17 cellular contexts compared by ENCODE assay signal in genomic region chr9:137311971-137312851, GRCh38. TPM values are rescaled to one million over a fixed set of nuclear protein-coding genes. Genes with fewer than 3 reads are reported as not detected.
DNase-seq lines count a peak whose midpoint lies in the region; ATAC-seq, FAIRE-seq and TF ChIP-seq lines count a peak whose summit lies in the region.
"Had no signal": no experiment of that assay in that cellular context is flagged by ENCODE, and none has a peak within 500 bp of the region (broad histone marks: within the 10 kb centered on the region; RNA-seq: fewer than 3 reads in every experiment).

No MANE protein-coding gene starts in this region.

- no peak overlapping the region for H3K27ac Mint-ChIP-seq in endodermal cell
- H3K27ac Mint-ChIP-seq: activated naive CD4-positive, alpha-beta T cell treated with anti-CD3 and anti-CD28 coated beads, Interleukin-2, amount 10 ng/mL, durations not matched to agents 7 days and 5 days had no signal

- no peaks in the 10 kb centered on the region for H3K36me3 Mint-ChIP-seq in endodermal cell (ENCODE audit: low read depth)
- H3K36me3 Mint-ChIP-seq: activated naive CD4-positive, alpha-beta T cell treated with anti-CD3 and anti-CD28 coated beads, Interleukin-2, amount 10 ng/mL, durations not matched to agents 7 days and 5 days had no signal

- POLR2A ChIA-PET in A549 (lab: Yijun Ruan, JAX) (interaction anchor here (0.6 kb wide), 1 partner anchor 71 kb away, joined by 3 read pairs; no protein-coding TSS in a partner anchor), HCT116 (lab: Charles Lee) (interaction anchor here (3.8 kb wide), 1 partner anchor 10 kb away, joined by 24 read pairs; the partner anchor contains the start of gene NRARP)

- H3K9me3 Mint-ChIP-seq in endodermal cell = no peaks in the 10 kb centered on the region
- H3K9me3 Mint-ChIP-seq: activated naive CD4-positive, alpha-beta T cell treated with anti-CD3 and anti-CD28 coated beads, Interleukin-2, amount 10 ng/mL, durations not matched to agents 7 days and 5 days had no signal

- H3K36me3 ChIP-seq in HCT116 (ENCODE audit: control insufficient read depth in 1 of 2, insufficient read depth in 2 of 2, low read length in 2 of 2) (no peaks in the 10 kb centered on the region), endodermal cell (ENCODE audit: control insufficient read depth, insufficient read depth, low read length) (no peaks in the 10 kb centered on the region), osteoblast (ENCODE audit: insufficient read depth, low read length) (no peaks in the 10 kb centered on the region)
- H3K36me3 ChIP-seq: BLaER1, upper lobe of left lung had no signal

- H3K4me1 Mint-ChIP-seq in endodermal cell = peaks cover 2% of the 10 kb centered on the region

- H3K27me3 Mint-ChIP-seq in endodermal cell (ENCODE audit: insufficient read depth) = no peaks in the 10 kb centered on the region

- no peak for TF ChIP-seq POLR2A in A549 (IDR thresholded peaks at IDR 0.05; ENCODE audit: low read length)
- no peak for TF ChIP-seq POLR2A in HCT116 (IDR thresholded peaks at IDR 0.05; ENCODE audit: borderline replicate concordance, extremely low read depth, insufficient read depth, insufficient read length)
- no peak for TF ChIP-seq POLR2A in GM12892 (IDR thresholded peaks at IDR 0.05; ENCODE audit: low read depth, low read length)

- no peaks in the 10 kb centered on the region for H3K9me3 ChIP-seq in A549
- no peaks in the 10 kb centered on the region for H3K9me3 ChIP-seq in HCT116 (ENCODE audit: control insufficient read depth in 1 of 2, insufficient read depth in 1 of 2, low read depth in 1 of 2, low read length in 2 of 2)
- H3K9me3 ChIP-seq in endodermal cell (ENCODE audit: control insufficient read depth, low read length) = no peaks in the 10 kb centered on the region
- H3K9me3 ChIP-seq in osteoblast (ENCODE audit: low read depth, low read length) = no peaks in the 10 kb centered on the region
- H3K9me3 ChIP-seq: BLaER1, upper lobe of left lung had no signal

- H4K20me1 ChIP-seq in HCT116 (ENCODE audit: insufficient read depth) (no peaks in the 10 kb centered on the region), osteoblast (ENCODE audit: insufficient read depth, low read length) (no peaks in the 10 kb centered on the region)
- H4K20me1 ChIP-seq: BLaER1 had no signal

- H3K4me3 ChIP-seq in A549 = no peak overlapping the region
- H3K4me3 ChIP-seq in HCT116 (replicated peaks in 1 of 2; ENCODE audit: low read depth in 1 of 2, low read length in 2 of 2) = peak overlapping the region in 1 of 2 experiments; percentile 24; a peak in 1 of 4 replicates
- no peak overlapping the region for H3K4me3 ChIP-seq in endodermal cell (ENCODE audit: low read length)
- H3K4me3 ChIP-seq in osteoblast (ENCODE audit: insufficient read depth, low read length) = no peak overlapping the region
- H3K4me3 ChIP-seq: BLaER1, upper lobe of left lung had no signal

- CTCF ChIA-PET in A549 (lab: Yijun Ruan, JAX) (interaction anchor here (1.1 to 2.3 kb wide), 3 partner anchors 8 to 25 kb away, joined by 4 to 10 read pairs (median 7); partner anchors contain the start of gene NRARP), HCT116 (lab: Charles Lee) (interaction anchor here (2.2 kb wide), 1 partner anchor 11 kb away, joined by 9 read pairs; the partner anchor contains the start of gene NRARP)

- TF ChIP-seq CTCF in A549 (IDR thresholded peaks at IDR 0.05) (no peak), HCT116 (IDR thresholded peaks at IDR 0.05 in 2 of 3, conservative IDR thresholded peaks at IDR 0.05 in 1 of 3; ENCODE audit: borderline replicate concordance in 1 of 3, insufficient read depth in 1 of 3, low read depth in 2 of 3, low read length in 2 of 3) (no peak), endodermal cell (conservative IDR thresholded peaks at IDR 0.05) (no peak), osteoblast (IDR thresholded peaks at IDR 0.05; ENCODE audit: extremely low read depth, low read depth, low read length) (no peak)

- peaks cover 42% of the 10 kb centered on the region for H3K4me1 ChIP-seq in A549
- H3K4me1 ChIP-seq in HCT116 (ENCODE audit: control insufficient read depth in 1 of 2, insufficient read depth in 2 of 2, low read length in 2 of 2) = peaks cover 34 to 57% of the 10 kb centered on the region in 2 experiments
- H3K4me1 ChIP-seq in endodermal cell (ENCODE audit: control insufficient read depth, insufficient read depth, low read length) = peaks cover 5% of the 10 kb centered on the region
- no peaks in the 10 kb centered on the region for H3K4me1 ChIP-seq in osteoblast (ENCODE audit: insufficient read depth, low read length)

- H3K79me2 ChIP-seq in HCT116 (ENCODE audit: insufficient read depth, low read length) (no peaks in the 10 kb centered on the region), osteoblast (ENCODE audit: insufficient read depth, low read length) (no peaks in the 10 kb centered on the region)

- H3K9me2 ChIP-seq in HCT116 (ENCODE audit: insufficient read depth) = no peaks in the 10 kb centered on the region

- BruUV-seq in HCT116 (replicated peaks; lab: Mats Ljungman, UMichigan) = no TSS peak

- no peak for ATAC-seq in A549
- ATAC-seq in HCT116 = no peak
- ATAC-seq in GM21515 (IDR thresholded peaks at IDR 0.05; ENCODE audit: unreplicated experiment) = no peak

- DNase-seq in A549 (ENCODE audit: low read depth in 1 of 2, low spot score in 1 of 2) = peak; percentile 1 to 16
- DNase-seq in HCT116 (ENCODE audit: low read depth, low spot score) = no peak
- DNase-seq in endodermal cell = peak; percentile 43
- peak; percentile 94 for DNase-seq in osteoblast (ENCODE audit: insufficient read length, low spot score, missing footprints)
- DNase-seq in HPDE6-E6E7 (ENCODE audit: extremely low spot score) = no peak
- no peak for DNase-seq in NCI-H2227 treated with DMSO at 0.1 percent for 48 hours (lab: John Stamatoyannopoulos, UW)
- no peak for DNase-seq in GM12892 (ENCODE audit: insufficient read length)
- DNase-seq: central memory CD4-positive, alpha-beta T cell; hippocampal formation; NCI-H524 treated with DMSO at 0.1 percent for 48 hours had no signal

- H3K4me2 ChIP-seq in A549 (no peak overlapping the region), HCT116 (ENCODE audit: low read length) (peak overlapping the region; percentile 76), osteoblast (ENCODE audit: insufficient read depth, low read length) (no peak overlapping the region)

- TF ChIP-seq EP300 in A549 (IDR thresholded peaks at IDR 0.05) = no peak

- intact Hi-C loops in HCT116 (cut with micrococcal nuclease) = no loop called here

- no peaks in the 10 kb centered on the region for H3K27me3 ChIP-seq in HCT116 (ENCODE audit: insufficient read depth, low read length)
- H3K27me3 ChIP-seq in endodermal cell (ENCODE audit: control insufficient read depth, insufficient read depth, low read length, poor library complexity, severe bottlenecking) = no peaks in the 10 kb centered on the region
- no peaks in the 10 kb centered on the region for H3K27me3 ChIP-seq in osteoblast (ENCODE audit: insufficient read depth, low read length)
- H3K27me3 ChIP-seq: BLaER1 had no signal

- H3K9ac ChIP-seq in HCT116 (ENCODE audit: low read length) = peak overlapping the region; percentile 64
- H3K9ac ChIP-seq in endodermal cell (ENCODE audit: extremely low read depth, low read length, poor library complexity, severe bottlenecking) = no peak overlapping the region

- no peak overlapping the region for H3K4me3 Mint-ChIP-seq in endodermal cell
- H3K4me3 Mint-ChIP-seq: activated naive CD4-positive, alpha-beta T cell treated with anti-CD3 and anti-CD28 coated beads, Interleukin-2, amount 10 ng/mL, durations not matched to agents 7 days and 5 days had no signal

- H2AFZ ChIP-seq in HCT116 (ENCODE audit: low read depth, low read length, poor library complexity, severe bottlenecking) = no peak overlapping the region
- H2AFZ ChIP-seq in osteoblast (ENCODE audit: low read length) = no peak overlapping the region

- H3K27ac ChIP-seq in A549 (peak overlapping the region in 1 of 2 experiments; percentile 72; a peak in 3 of 6 replicates), HCT116 (ENCODE audit: low read depth, low read length) (peak overlapping the region; percentile 83), endodermal cell (ENCODE audit: low read depth, low read length) (no peak overlapping the region), osteoblast (ENCODE audit: low read depth, low read length) (no peak overlapping the region)

- RAD21 ChIA-PET in HCT116 (lab: Charles Lee; ENCODE audit: low non-redundant PET in 1 of 2, low total read pairs in 2 of 2, uncharacterized antibody in 2 of 2, unreplicated experiment in 2 of 2) = no interaction called here

- TF ChIP-seq RAD21 in A549 (conservative IDR thresholded peaks at IDR 0.05 in 1 of 2, IDR thresholded peaks at IDR 0.05 in 1 of 2) = no peak
- TF ChIP-seq RAD21 in HCT116 (IDR thresholded peaks at IDR 0.05; ENCODE audit: low read depth) = no peak

- FAIRE-seq in A549 (lab: Jason Lieb, UNC) (no peak), GM12892 (lab: Jason Lieb, UNC) (no peak)
- FAIRE-seq: endothelial cell of umbilical vein, GM19239, TTC549 had no signal

- WGBS in A549 (ENCODE audit: missing lambda C conversion rate) = 62% methylated on average over 12 of the region's 28 CpGs
- 89 to 92% methylated on average over 9 to 28 of the region's 28 CpGs for WGBS in endodermal cell (ENCODE audit: insufficient coverage in 1 of 2, insufficient read length in 1 of 2), 2 experiments

RNA-seq across cellular contexts. Expression of gene NRARP, which starts 10.1 kb away (rescaled TPM):
- 3.2 and 5.1 TPM in 2 replicates for polyA plus RNA-seq in A549 (2011; rRNA removed)
- polyA plus RNA-seq in A549 (2012; cell fraction: cytosol; rRNA removed) = 9.0 and 17.2 TPM in 2 replicates
- 17.0 and 17.5 TPM in 2 replicates for polyA plus RNA-seq in A549 (2012; cell fraction: nucleus; rRNA removed)
- polyA plus RNA-seq in A549 (2017; fragmentation: RNase III; extraction: RNeasy Plus Mini Kit Qiagen cat#74134 plus additional on column Dnase treatment) = 1.3 to 1.4 TPM (median 1.3 TPM) in 3 replicates
- 1.3 and 2.8 TPM in 2 replicates for polyA minus RNA-seq in A549 (2011; rRNA and poly(A)+ RNA removed)
- 22.2 TPM for total RNA-seq in HCT116 (2021; ENCODE audit: unreplicated experiment)
- polyA plus RNA-seq in HCT116 (2012) = 5.9 and 7.2 TPM in 2 replicates
- total RNA-seq in endodermal cell = 10 to 100 TPM; 12.1 to 12.9 TPM
- polyA plus RNA-seq in endodermal cell (2013, experiment 1 of 2) = 59.0 TPM
- polyA plus RNA-seq in endodermal cell (2013, experiment 2 of 2) = 52.6 TPM
- under 0.01 TPM in 2 replicates for total RNA-seq in osteoblast
- polyA plus RNA-seq in GM12892 (2012; ENCODE audit: missing spikeins) = 0.95 TPM

RNA-seq across cellular contexts. Expression of gene TOR4A, which starts 34.7 kb away (rescaled TPM):
- polyA plus RNA-seq in A549 (2011; rRNA removed) = 8.7 and 9.8 TPM in 2 replicates
- 10.9 and 17.9 TPM in 2 replicates for polyA plus RNA-seq in A549 (2012; cell fraction: cytosol; rRNA removed)
- polyA plus RNA-seq in A549 (2012; cell fraction: nucleus; rRNA removed) = 23.3 and 38.1 TPM in 2 replicates
- polyA plus RNA-seq in A549 (2017; fragmentation: RNase III; extraction: RNeasy Plus Mini Kit Qiagen cat#74134 plus additional on column Dnase treatment) = 15.6 to 18.6 TPM (median 17.5 TPM) in 3 replicates
- polyA minus RNA-seq in A549 (2011; rRNA and poly(A)+ RNA removed) = 7.4 and 10.4 TPM in 2 replicates
- 34.0 TPM for total RNA-seq in HCT116 (2021; ENCODE audit: unreplicated experiment)
- polyA plus RNA-seq in HCT116 (2012) = 21.6 and 22.8 TPM in 2 replicates
- 10 to 100 TPM; 14.2 to 18.9 TPM for total RNA-seq in endodermal cell
- 4.6 TPM for polyA plus RNA-seq in endodermal cell (2013, experiment 1 of 2)
- polyA plus RNA-seq in endodermal cell (2013, experiment 2 of 2) = 5.1 TPM
- 0.29 and 2.5 TPM in 2 replicates for total RNA-seq in osteoblast
- polyA plus RNA-seq in GM12892 (2012; ENCODE audit: missing spikeins) = 2.1 TPM

RNA-seq across cellular contexts. Expression of gene NELFB, which starts 57.1 kb away (rescaled TPM):
- polyA plus RNA-seq in A549 (2011; rRNA removed) (31.8 and 33.8 TPM in 2 replicates), A549 (2017; fragmentation: RNase III; extraction: RNeasy Plus Mini Kit Qiagen cat#74134 plus additional on column Dnase treatment) (44.4 to 46.3 TPM (median 45.3 TPM) in 3 replicates)
- polyA plus RNA-seq in A549 (2012; cell fraction: cytosol; rRNA removed) = 81.9 and 98.3 TPM in 2 replicates
- polyA plus RNA-seq in A549 (2012; cell fraction: nucleus; rRNA removed) = 92.5 and 112 TPM in 2 replicates
- polyA minus RNA-seq in A549 (2011; rRNA and poly(A)+ RNA removed) = 23.6 and 32.9 TPM in 2 replicates
- total RNA-seq in HCT116 (2021; ENCODE audit: unreplicated experiment) (86.4 TPM), endodermal cell (10 to 100 TPM; 73.3 to 86.6 TPM), osteoblast (46.0 and 47.4 TPM in 2 replicates)
- polyA plus RNA-seq in HCT116 (2012) = 85.5 and 92.1 TPM in 2 replicates
- polyA plus RNA-seq in endodermal cell (2013, experiment 1 of 2) = 56.8 TPM
- 55.1 TPM for polyA plus RNA-seq in endodermal cell (2013, experiment 2 of 2)
- polyA plus RNA-seq in GM12892 (2012; ENCODE audit: missing spikeins) = 21.8 TPM

Comparison
In these comparisons a context has a peak if more than half of its experiments do, and no peak if none do; other contexts are left out.
1. DNase-seq: peak in A549 (2 of 2), endodermal cell (single experiment) and osteoblast (single experiment); none in HCT116 (single experiment), HPDE6-E6E7 (single experiment), NCI-H2227 treated with DMSO at 0.1 percent for 48 hours (single experiment) and GM12892 (single experiment).
2. RNA of gene NRARP, which starts 10.1 kb away (total RNA-seq): 22.2 TPM in HCT116 (single experiment) and 12.1 to 12.9 TPM in endodermal cell; under 0.01 TPM in osteoblast; every median in the first group is over 10 times any median in the second.